30 cellular contexts compared by ENCODE assay signal in the genomic region with DNA sequence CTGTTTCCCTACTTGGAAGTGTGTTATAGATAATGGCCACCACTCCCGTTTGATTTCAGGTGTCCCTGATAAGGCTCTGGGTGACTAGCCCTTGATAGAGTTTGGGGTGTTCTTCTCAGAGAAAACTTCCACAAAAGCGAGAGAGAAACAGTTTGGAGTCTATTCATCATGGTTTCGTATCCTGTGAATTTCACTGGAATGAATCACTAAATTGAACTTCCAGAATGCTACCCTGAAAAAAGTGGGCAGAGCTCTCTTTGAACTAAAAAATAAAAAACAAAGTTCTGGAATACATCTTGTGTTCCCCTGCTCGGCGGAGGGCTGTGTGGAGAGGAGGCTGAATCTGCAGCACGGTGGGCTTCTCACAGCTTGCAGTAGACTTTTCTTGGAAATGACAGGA. TPM values are rescaled to one million over a fixed set of nuclear protein-coding genes. Genes with fewer than 3 reads are reported as not detected.
DNase-seq lines count a peak whose midpoint lies in the region; ATAC-seq, FAIRE-seq and TF ChIP-seq lines count a peak whose summit lies in the region.
"Had no signal": no experiment of that assay in that cellular context is flagged by ENCODE, and none has a peak within 500 bp of the region (broad histone marks: within the 10 kb centered on the region; RNA-seq: fewer than 3 reads in every experiment).

No MANE protein-coding gene starts in this region.

- H3K36me3 ChIP-seq in mammary epithelial cell (ENCODE audit: insufficient read depth, low read length) (no peaks in the 10 kb centered on the region), breast epithelium (no peaks in the 10 kb centered on the region), tibial artery (no peaks in the 10 kb centered on the region)
- H3K36me3 ChIP-seq: gastrocnemius medialis, neutrophil, prostate gland, SJSA1, tibial nerve had no signal

- no peak overlapping the region for H3K27ac ChIP-seq in mammary epithelial cell (ENCODE audit: insufficient read depth, low read depth, low read length)
- H3K27ac ChIP-seq in breast epithelium = peak overlapping the region in 1 of 2 donors; percentile 64
- H3K27ac ChIP-seq in tibial artery = peak overlapping the region; percentile 26 to 42
- H3K27ac ChIP-seq: body of pancreas, gastrocnemius medialis, neutrophil, prostate gland, SJSA1, tibial nerve had no signal

- no peak for ATAC-seq in GM18505 (IDR thresholded peaks at IDR 0.05; ENCODE audit: unreplicated experiment)
- ATAC-seq: activated CD8-positive, alpha-beta T cell treated with anti-CD3 and anti-CD28 coated beads for 36 hours; body of pancreas; gastrocnemius medialis; stimulated activated naive CD8-positive, alpha-beta T cell treated with anti-CD3 and anti-CD28 coated beads, Interleukin-15, Interleukin-2, amounts not matched to agents 100 U/mL and 50 U/mL, for 24 hours had no signal

- H3K9me3 ChIP-seq in mammary epithelial cell (replicated peaks; ENCODE audit: insufficient read depth, low read length) (no peaks in the 10 kb centered on the region), breast epithelium (no peaks in the 10 kb centered on the region), tibial artery (no peaks in the 10 kb centered on the region)
- H3K9me3 ChIP-seq: body of pancreas, gastrocnemius medialis, neutrophil, prostate gland, SJSA1, tibial nerve had no signal

- H4K20me1 ChIP-seq in mammary epithelial cell (ENCODE audit: insufficient read depth, low read length) = no peaks in the 10 kb centered on the region

- H3K27me3 ChIP-seq in mammary epithelial cell (ENCODE audit: insufficient read depth, low read length) = peaks cover 2% of the 10 kb centered on the region
- H3K27me3 ChIP-seq in breast epithelium = no peaks in the 10 kb centered on the region
- no peaks in the 10 kb centered on the region for H3K27me3 ChIP-seq in tibial artery
- H3K27me3 ChIP-seq: body of pancreas, gastrocnemius medialis, neutrophil, SJSA1, tibial nerve had no signal

- no TSS peak for BruUV-seq in mammary epithelial cell (replicated peaks; lab: Mats Ljungman, UMichigan)

- H3K9ac ChIP-seq in mammary epithelial cell (ENCODE audit: insufficient read depth, low read length) = no peak overlapping the region

- 78% methylated on average over 6 of the region's 6 CpGs for WGBS in mammary epithelial cell (ENCODE audit: low coverage, missing lambda C conversion rate)

- peaks cover 15% of the 10 kb centered on the region for H3K4me1 ChIP-seq in mammary epithelial cell (ENCODE audit: insufficient read depth, low read length)
- no peaks in the 10 kb centered on the region for H3K4me1 ChIP-seq in breast epithelium
- peaks cover 0 to 30% (median 9%) of the 10 kb centered on the region in 4 donors for H3K4me1 ChIP-seq in tibial artery
- H3K4me1 ChIP-seq: body of pancreas, prostate gland had no signal

- H3K4me2 ChIP-seq in mammary epithelial cell (ENCODE audit: insufficient read depth, low read depth, low read length) = no peak overlapping the region

- H3K79me2 ChIP-seq in mammary epithelial cell (ENCODE audit: insufficient read depth, low read length) = no peaks in the 10 kb centered on the region

- H3K4me3 ChIP-seq in mammary epithelial cell (replicated peaks in 1 of 3; ENCODE audit: insufficient read depth in 1 of 3, low read depth in 2 of 3, low read length in 3 of 3) (no peak overlapping the region), breast epithelium (no peak overlapping the region), fibroblast of the aortic adventitia (ENCODE audit: low read depth, low read length) (no peak overlapping the region), tibial artery (no peak overlapping the region)
- H3K4me3 ChIP-seq: body of pancreas, gastrocnemius medialis, prostate gland, SJSA1, tibial nerve had no signal

- H2AFZ ChIP-seq in mammary epithelial cell (ENCODE audit: low read depth, low read length) = no peak overlapping the region

- peak; percentile 4 for DNase-seq in mammary epithelial cell
- no peak for DNase-seq in breast epithelium (ENCODE audit: low spot score in 2 of 2)
- DNase-seq in astrocyte of the hippocampus (ENCODE audit: low read depth, low spot score) = peak; percentile 54
- peak; percentile 45 for DNase-seq in fibroblast of the aortic adventitia (ENCODE audit: low read depth)
- DNase-seq in tibial artery = no peak
- no peak for DNase-seq in LoVo (ENCODE audit: low spot score)
- DNase-seq in H54 (ENCODE audit: insufficient read length, low spot score) = no peak
- DNase-seq: 8988T; activated CD8-positive, alpha-beta T cell treated with anti-CD3 and anti-CD28 coated beads for 36 hours; activated naive CD8-positive, alpha-beta T cell treated with anti-CD3 and anti-CD28 coated beads, Interleukin-2, amount 10 ng/mL, durations not matched to agents 7 days and 5 days; AML-193; body of pancreas; CD4-positive, alpha-beta memory T cell; gastrocnemius medialis; H9; hypothalamus; immature natural killer cell; naive B cell; NCI-H1417; NCI-H2081; NCI-H345; NCI-H774; RPMI8226; stimulated activated naive CD8-positive, alpha-beta T cell treated with anti-CD3 and anti-CD28 coated beads, Interleukin-15, Interleukin-2, amounts not matched to agents 100 U/mL and 50 U/mL, for 24 hours had no signal

- dilution Hi-C loops in mammary epithelial cell (cut with HindIII; ENCODE audit: low sequenced_read_pairs) = no loop called here

- no peak for FAIRE-seq in H54 (lab: Jason Lieb, UNC)
- FAIRE-seq: TTC549 had no signal

- TF ChIP-seq CTCF in mammary epithelial cell (conservative IDR thresholded peaks at IDR 0.05 in 1 of 2, IDR thresholded peaks at IDR 0.05 in 1 of 2; ENCODE audit: extremely low read depth in 1 of 2, insufficient read depth in 1 of 2, low read depth in 1 of 2, low read length in 2 of 2) (no peak), breast epithelium (IDR thresholded peaks at IDR 0.05) (no peak), fibroblast of the aortic adventitia (IDR thresholded peaks at IDR 0.05; ENCODE audit: insufficient read depth, low read length) (no peak), tibial artery (IDR thresholded peaks at IDR 0.05) (no peak)

- no peak for TF ChIP-seq POLR2A in breast epithelium (IDR thresholded peaks at IDR 0.05)
- TF ChIP-seq POLR2A in H54 (IDR thresholded peaks at IDR 0.05; ENCODE audit: low read depth, low read length) = no peak
- TF ChIP-seq POLR2A in GM18505 (IDR thresholded peaks at IDR 0.05; ENCODE audit: borderline replicate concordance, extremely low read depth, insufficient read depth, insufficient read length) = no peak

- intact Hi-C loops in mammary epithelial cell (cut with micrococcal nuclease) (no loop called here), breast epithelium (cut with DNase I; ENCODE audit: low total_unique reads) (no loop called here), tibial artery (cut with DNase I; ENCODE audit: low total_unique reads) (no loop called here)

- CTCF ChIA-PET in mammary epithelial cell (lab: Charles Lee; ENCODE audit: low non-redundant PET) = no interaction called here

- in situ Hi-C loops in mammary epithelial cell (cut with MboI; ENCODE audit: low sequenced_read_pairs in 2 of 2) = no loop called here

RNA-seq across cellular contexts. Expression of a gene that starts 52.8 kb away (rescaled TPM):
- 10 to 100 TPM in 1 of 2 donors, 1 to 10 TPM in 1; 7.0 to 29.0 TPM for total RNA-seq in mammary epithelial cell
- polyA plus RNA-seq in mammary epithelial cell = 4.0 TPM
- 1.9 TPM for polyA minus RNA-seq in mammary epithelial cell
- 10 to 100 TPM; 12.0 to 14.6 (median 13.4) TPM for total RNA-seq in breast epithelium
- total RNA-seq in fibroblast of the aortic adventitia (ENCODE audit: low replicate concordance) = 6.5 and 8.9 TPM in 2 replicates

Comparison
In these comparisons a context has a peak if more than half of its experiments do, and no peak if none do; other contexts are left out.
1. DNase-seq: peak in mammary epithelial cell (single experiment), astrocyte of the hippocampus (single experiment) and fibroblast of the aortic adventitia (single experiment); none in breast epithelium (0 of 2), tibial artery (0 of 2), LoVo (single experiment) and H54 (single experiment).